In the genomic region with DNA sequence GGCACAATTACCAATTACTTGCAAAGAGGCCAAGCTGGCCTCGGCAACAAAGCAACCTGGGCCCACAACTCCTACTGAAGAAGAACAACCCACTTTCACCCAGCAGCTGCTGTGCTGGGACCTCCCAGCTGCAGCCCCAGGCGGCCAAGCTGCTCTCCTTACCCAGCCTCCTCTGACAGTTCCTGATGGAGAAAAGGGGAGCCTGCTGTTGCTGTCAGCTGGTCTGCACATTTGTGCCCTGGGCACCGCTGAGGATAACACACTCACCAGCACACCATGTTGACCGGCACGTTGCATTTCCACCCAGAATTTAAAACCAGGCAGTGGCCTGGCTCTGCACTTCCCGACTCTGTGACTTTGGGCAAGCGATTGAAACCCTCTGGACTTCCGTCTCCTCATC, we compare ENCODE assay signal across 1 cellular context.
TF ChIP-seq lines count a peak whose summit lies in the region.

No MANE protein-coding gene starts in this region.

TF ChIP-seq in H1, 55 proteins besides CTCF, POLR2A, EP300 and RAD21:
- TF ChIP-seq SP1 (IDR thresholded peaks at IDR 0.05; ENCODE audit: low read depth, low read length), result no peak
- no peak for TF ChIP-seq GABPA (IDR thresholded peaks at IDR 0.05; ENCODE audit: borderline replicate concordance, insufficient read depth, low read length)
- TF ChIP-seq SP2 (IDR thresholded peaks at IDR 0.05; ENCODE audit: low read length), result no peak
- no peak for TF ChIP-seq EGR1 (IDR thresholded peaks at IDR 0.05; ENCODE audit: borderline replicate concordance, low read depth, low read length)
- TF ChIP-seq RNF2 (IDR thresholded peaks at IDR 0.05; ENCODE audit: borderline replicate concordance, low read depth, low read length, missing control alignments, poor library complexity, severe bottlenecking), result no peak
- TF ChIP-seq, protein P1, sequence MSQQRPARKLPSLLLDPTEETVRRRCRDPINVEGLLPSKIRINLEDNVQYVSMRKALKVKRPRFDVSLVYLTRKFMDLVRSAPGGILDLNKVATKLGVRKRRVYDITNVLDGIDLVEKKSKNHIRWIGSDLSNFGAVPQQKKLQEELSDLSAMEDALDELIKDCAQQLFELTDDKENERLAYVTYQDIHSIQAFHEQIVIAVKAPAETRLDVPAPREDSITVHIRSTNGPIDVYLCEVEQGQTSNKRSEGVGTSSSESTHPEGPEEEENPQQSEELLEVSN (IDR thresholded peaks at IDR 0.05), result no peak
- TF ChIP-seq SAP30 (IDR thresholded peaks at IDR 0.05; ENCODE audit: insufficient read depth, insufficient replicate concordance, low read length), result no peak
- TF ChIP-seq HDAC6 (IDR thresholded peaks at IDR 0.05; ENCODE audit: low read depth, low read length), result no peak
- TF ChIP-seq SUZ12 (IDR thresholded peaks at IDR 0.05; ENCODE audit: low read length), result no peak
- no peak for TF ChIP-seq KDM5A (IDR thresholded peaks at IDR 0.05; ENCODE audit: low read length)
- TF ChIP-seq POU5F1 (IDR thresholded peaks at IDR 0.05; ENCODE audit: low read depth, low read length), result no peak
- TF ChIP-seq ASH2L (IDR thresholded peaks at IDR 0.05; ENCODE audit: low read length), result no peak
- TF ChIP-seq CBX8 (IDR thresholded peaks at IDR 0.05; ENCODE audit: borderline replicate concordance, low read depth, low read length), result no peak
- TF ChIP-seq YY1 (IDR thresholded peaks at IDR 0.05; ENCODE audit: low read depth, low read length), result no peak
